Comparison of ENCODE assay signal across 1 cellular context in the genomic region with DNA sequence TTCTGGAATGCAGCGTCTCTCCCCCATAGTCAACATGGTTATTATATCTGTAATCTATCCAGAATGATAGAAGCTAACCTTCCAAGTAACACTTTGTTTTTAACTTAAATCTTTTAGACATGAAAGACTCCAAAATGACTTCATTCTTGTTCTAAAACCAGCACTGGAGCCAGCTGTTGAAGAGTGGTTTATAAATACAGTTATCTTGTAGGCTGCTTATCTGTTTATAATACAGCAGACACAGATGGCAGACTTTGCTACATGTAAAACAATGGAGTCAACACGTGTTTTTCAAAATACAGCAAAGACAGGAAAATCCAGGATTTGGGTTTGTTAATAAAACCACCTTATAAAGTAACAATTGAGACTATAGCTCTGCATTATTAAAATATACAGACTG.
TF ChIP-seq lines count a peak whose summit lies in the region.

No MANE protein-coding gene starts in this region.

TF ChIP-seq in SK-N-SH treated with all-trans-retinoic acid at 6 μM for 48 hours, 23 proteins besides CTCF, POLR2A, EP300 and RAD21 (continued from another document):
- TF ChIP-seq GLIS3 (CRISPR knock-in tag; IDR thresholded peaks at IDR 0.05) (no peak), PPARA (CRISPR knock-in tag; IDR thresholded peaks at IDR 0.05; ENCODE audit: borderline replicate concordance) (no peak), ISL1 (CRISPR knock-in tag; IDR thresholded peaks at IDR 0.05) (no peak), ZNF8 (CRISPR knock-in tag; IDR thresholded peaks at IDR 0.05) (no peak), ARNTL (CRISPR knock-in tag; IDR thresholded peaks at IDR 0.05; ENCODE audit: borderline replicate concordance, low read depth) (no peak), ZFP3 (CRISPR knock-in tag; IDR thresholded peaks at IDR 0.05) (no peak), TOX (CRISPR knock-in tag; IDR thresholded peaks at IDR 0.05; ENCODE audit: borderline replicate concordance) (no peak), OSR1 (CRISPR knock-in tag; IDR thresholded peaks at IDR 0.05) (no peak), SNAI2 (CRISPR knock-in tag; IDR thresholded peaks at IDR 0.05) (no peak), ZNF70 (CRISPR knock-in tag; IDR thresholded peaks at IDR 0.05) (no peak), ESRRG (CRISPR knock-in tag; IDR thresholded peaks at IDR 0.05) (no peak), RARB (CRISPR knock-in tag; IDR thresholded peaks at IDR 0.05) (no peak), BACH2 (CRISPR knock-in tag; IDR thresholded peaks at IDR 0.05; ENCODE audit: borderline replicate concordance) (no peak)
- TF ChIP-seq, protein P1, sequence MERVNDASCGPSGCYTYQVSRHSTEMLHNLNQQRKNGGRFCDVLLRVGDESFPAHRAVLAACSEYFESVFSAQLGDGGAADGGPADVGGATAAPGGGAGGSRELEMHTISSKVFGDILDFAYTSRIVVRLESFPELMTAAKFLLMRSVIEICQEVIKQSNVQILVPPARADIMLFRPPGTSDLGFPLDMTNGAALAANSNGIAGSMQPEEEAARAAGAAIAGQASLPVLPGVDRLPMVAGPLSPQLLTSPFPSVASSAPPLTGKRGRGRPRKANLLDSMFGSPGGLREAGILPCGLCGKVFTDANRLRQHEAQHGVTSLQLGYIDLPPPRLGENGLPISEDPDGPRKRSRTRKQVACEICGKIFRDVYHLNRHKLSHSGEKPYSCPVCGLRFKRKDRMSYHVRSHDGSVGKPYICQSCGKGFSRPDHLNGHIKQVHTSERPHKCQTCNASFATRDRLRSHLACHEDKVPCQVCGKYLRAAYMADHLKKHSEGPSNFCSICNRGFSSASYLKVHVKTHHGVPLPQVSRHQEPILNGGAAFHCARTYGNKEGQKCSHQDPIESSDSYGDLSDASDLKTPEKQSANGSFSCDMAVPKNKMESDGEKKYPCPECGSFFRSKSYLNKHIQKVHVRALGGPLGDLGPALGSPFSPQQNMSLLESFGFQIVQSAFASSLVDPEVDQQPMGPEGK (CRISPR knock-in tag; IDR thresholded peaks at IDR 0.05; ENCODE audit: borderline replicate concordance) = no peak
- TF ChIP-seq, protein P2, sequence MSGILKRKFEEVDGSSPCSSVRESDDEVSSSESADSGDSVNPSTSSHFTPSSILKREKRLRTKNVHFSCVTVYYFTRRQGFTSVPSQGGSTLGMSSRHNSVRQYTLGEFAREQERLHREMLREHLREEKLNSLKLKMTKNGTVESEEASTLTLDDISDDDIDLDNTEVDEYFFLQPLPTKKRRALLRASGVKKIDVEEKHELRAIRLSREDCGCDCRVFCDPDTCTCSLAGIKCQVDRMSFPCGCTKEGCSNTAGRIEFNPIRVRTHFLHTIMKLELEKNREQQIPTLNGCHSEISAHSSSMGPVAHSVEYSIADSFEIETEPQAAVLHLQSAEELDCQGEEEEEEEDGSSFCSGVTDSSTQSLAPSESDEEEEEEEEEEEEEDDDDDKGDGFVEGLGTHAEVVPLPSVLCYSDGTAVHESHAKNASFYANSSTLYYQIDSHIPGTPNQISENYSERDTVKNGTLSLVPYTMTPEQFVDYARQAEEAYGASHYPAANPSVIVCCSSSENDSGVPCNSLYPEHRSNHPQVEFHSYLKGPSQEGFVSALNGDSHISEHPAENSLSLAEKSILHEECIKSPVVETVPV (CRISPR knock-in tag; IDR thresholded peaks at IDR 0.05) = no peak
TF ChIP-seq in SK-N-SH treated with all-trans-retinoic acid at 6 μM for 48 hours: peak in this region for 0.
